ENCODE assay signal across 20 cellular contexts in the genomic region with DNA sequence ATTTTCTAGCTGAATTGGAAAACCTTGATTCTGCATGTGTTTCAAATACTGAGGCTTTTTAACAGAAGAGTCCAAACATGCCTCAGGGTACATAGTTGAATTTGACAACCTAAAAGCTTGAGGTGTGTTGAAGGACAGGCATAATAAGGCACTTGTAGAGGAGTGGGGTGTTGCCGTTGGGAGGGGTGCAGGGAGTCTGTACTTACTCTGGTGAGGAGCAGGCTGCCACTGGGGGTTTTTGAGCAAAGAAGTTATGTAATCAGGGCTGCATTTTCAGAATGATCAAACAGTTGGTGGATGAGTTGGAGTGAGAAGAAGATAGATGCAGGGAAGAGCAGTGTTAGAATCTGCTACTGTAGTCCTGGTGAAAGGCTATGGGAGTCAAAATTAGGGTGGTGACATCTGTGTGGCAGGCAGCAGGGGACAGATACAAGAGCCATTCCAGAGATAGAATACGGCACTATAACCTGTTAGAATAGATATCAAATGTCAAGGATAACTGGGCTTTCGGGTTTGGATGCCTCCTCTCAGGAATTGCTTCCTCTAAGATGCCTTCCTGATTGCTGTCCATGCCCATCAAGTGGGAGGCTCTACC.
DNase-seq lines count a peak whose midpoint lies in the region; ATAC-seq and TF ChIP-seq lines count a peak whose summit lies in the region.
"Had no signal": no experiment of that assay in that cellular context is flagged by ENCODE, and none has a peak within 500 bp of the region (broad histone marks: within the 10 kb centered on the region; RNA-seq: fewer than 3 reads in every experiment).

No MANE protein-coding gene starts in this region.

- H3K36me3 ChIP-seq in psoas muscle (ENCODE audit: insufficient read depth in 1 of 2, low read depth in 1 of 2), result peaks cover 2 to 17% of the 10 kb centered on the region in 2 donors
- H3K36me3 ChIP-seq: prostate gland had no signal

- CTCF ChIA-PET in CD4-positive, alpha-beta T cell (lab: Charles Lee), result no interaction called here

- H3K4me1 ChIP-seq in right cardiac atrium (ENCODE audit: control insufficient read depth, insufficient read depth, low read length) (peaks cover 11% of the 10 kb centered on the region), psoas muscle (peaks cover 50% of the 10 kb centered on the region)
- H3K4me1 ChIP-seq: BLaER1, prostate gland had no signal

- POLR2A ChIA-PET in CD4-positive, alpha-beta T cell (lab: Charles Lee), result no interaction called here

- H3K27me3 ChIP-seq in right cardiac atrium (ENCODE audit: control insufficient read depth, insufficient read depth), result no peaks in the 10 kb centered on the region
- no peaks in the 10 kb centered on the region for H3K27me3 ChIP-seq in psoas muscle (ENCODE audit: insufficient read depth in 3 of 3, low read length in 2 of 3)
- no peaks in the 10 kb centered on the region for H3K27me3 ChIP-seq in CD4-positive, alpha-beta T cell (ENCODE audit: control insufficient read depth, insufficient read depth, low read length)
- H3K27me3 ChIP-seq: BLaER1 had no signal

- TF ChIP-seq CTCF in psoas muscle (IDR thresholded peaks at IDR 0.05), result no peak
- TF ChIP-seq CTCF in CD4-positive, alpha-beta T cell (IDR thresholded peaks at IDR 0.05), result no peak

- no peaks in the 10 kb centered on the region for H3K9me3 Mint-ChIP-seq in CD4-positive, alpha-beta T cell
- H3K9me3 Mint-ChIP-seq: activated CD4-positive, alpha-beta memory T cell treated with anti-CD3 and anti-CD28 coated beads, Interleukin-2, amount 10 ng/mL, durations not matched to agents 7 days and 5 days; naive B cell had no signal

- intact Hi-C loops in right cardiac atrium (cut with DNase I) (loop anchor here in 1 of 4 donors (10.0 kb wide), 1 partner anchor 242 kb away; no protein-coding TSS in a partner anchor), psoas muscle (cut with DNase I) (no loop called here)
- intact Hi-C loops in CD4-positive, alpha-beta T cell (cut with DNase I, micrococcal nuclease), result no loop called here

- H3K27me3 Mint-ChIP-seq in CD4-positive, alpha-beta T cell, result no peaks in the 10 kb centered on the region
- H3K27me3 Mint-ChIP-seq: activated CD4-positive, alpha-beta memory T cell treated with anti-CD3 and anti-CD28 coated beads, Interleukin-2, amount 10 ng/mL, durations not matched to agents 7 days and 5 days; activated naive CD8-positive, alpha-beta T cell; naive B cell had no signal

- H3K27ac ChIP-seq in adipose tissue (ENCODE audit: low read depth, low read length), result peak overlapping the region; percentile 13
- peak overlapping the region; percentile 95 for H3K27ac ChIP-seq in right cardiac atrium (ENCODE audit: low read length)
- H3K27ac ChIP-seq in psoas muscle, result peak overlapping the region; percentile 26
- H3K27ac ChIP-seq in CD4-positive, alpha-beta T cell (ENCODE audit: low read depth, low read length), result no peak overlapping the region
- H3K27ac ChIP-seq: 22Rv1, BLaER1, prostate gland, VCaP had no signal

- no peak overlapping the region for H3K27ac Mint-ChIP-seq in CD4-positive, alpha-beta T cell
- H3K27ac Mint-ChIP-seq: activated CD4-positive, alpha-beta memory T cell treated with anti-CD3 and anti-CD28 coated beads, Interleukin-2, amount 10 ng/mL, durations not matched to agents 7 days and 5 days; activated naive CD8-positive, alpha-beta T cell; naive B cell had no signal

- DNase-seq in NCI-H1417 (lab: John Stamatoyannopoulos, UW), result peak in 2 of 3 experiments; percentile 6 to 50
- DNase-seq in NCI-H1417 treated with DMSO at 0.1 percent for 48 hours (lab: John Stamatoyannopoulos, UW), result no peak
- DNase-seq in right cardiac atrium, result no peak
- DNase-seq in psoas muscle, result no peak
- no peak for DNase-seq in CD4-positive, alpha-beta T cell
- DNase-seq in NCI-H2029 treated with DMSO at 0.1 percent for 48 hours (lab: John Stamatoyannopoulos, UW), result no peak
- DNase-seq: activated CD4-positive, alpha-beta memory T cell treated with anti-CD3 and anti-CD28 coated beads, Interleukin-2, amount 10 ng/mL, durations not matched to agents 7 days and 5 days; activated T-cell treated with anti-CD3 and anti-CD28 coated beads, Interleukin-2, amount 50 U/mL, for 48 hours; DMS153; naive B cell; NCI-H1694 had no signal

- no peak overlapping the region for H3K4me3 Mint-ChIP-seq in CD4-positive, alpha-beta T cell
- H3K4me3 Mint-ChIP-seq: activated CD4-positive, alpha-beta memory T cell treated with anti-CD3 and anti-CD28 coated beads, Interleukin-2, amount 10 ng/mL, durations not matched to agents 7 days and 5 days; activated naive CD8-positive, alpha-beta T cell; naive B cell had no signal

- peak; percentile 57 to 81 for ATAC-seq in right cardiac atrium
- peak in 3 of 4 donors; percentile 35 to 50 (median 38) for ATAC-seq in psoas muscle
- ATAC-seq in GM18868 (IDR thresholded peaks at IDR 0.05; ENCODE audit: unreplicated experiment), result no peak
- ATAC-seq in CD4-positive, alpha-beta T cell (ENCODE audit: poor library complexity), result no peak

- WGBS in adipose tissue, 3 donors, result 69 to 74% (median 72%) methylated on average over 3 of the region's 3 CpGs
- WGBS in right cardiac atrium, result 44% methylated on average over 3 of the region's 3 CpGs
- 35 to 48% (median 42%) methylated on average over 3 of the region's 3 CpGs for WGBS in psoas muscle, 3 donors

- H3K36me3 Mint-ChIP-seq in CD4-positive, alpha-beta T cell (ENCODE audit: low read depth), result peaks cover 52% of the 10 kb centered on the region

- H3K9me3 ChIP-seq in right cardiac atrium (ENCODE audit: control insufficient read depth, low read length), result no peaks in the 10 kb centered on the region
- no peaks in the 10 kb centered on the region for H3K9me3 ChIP-seq in psoas muscle
- no peaks in the 10 kb centered on the region for H3K9me3 ChIP-seq in CD4-positive, alpha-beta T cell (ENCODE audit: control insufficient read depth, low read length)
- H3K9me3 ChIP-seq: BLaER1, prostate gland, thoracic aorta had no signal

- peaks cover 18% of the 10 kb centered on the region for H3K4me1 Mint-ChIP-seq in CD4-positive, alpha-beta T cell (ENCODE audit: low read depth)

- H3K4me3 ChIP-seq in right cardiac atrium (ENCODE audit: low read length) (no peak overlapping the region), psoas muscle (no peak overlapping the region)
- H3K4me3 ChIP-seq: BLaER1, lung, prostate gland, thoracic aorta had no signal

Comparison
In these comparisons a context has a peak if more than half of its experiments do, and no peak if none do; other contexts are left out.
1. DNase-seq: peak in NCI-H1417 (2 of 3); none in NCI-H1417 treated with DMSO at 0.1 percent for 48 hours (single experiment), right cardiac atrium (0 of 3), psoas muscle (0 of 2), CD4-positive, alpha-beta T cell (0 of 10) and NCI-H2029 treated with DMSO at 0.1 percent for 48 hours (single experiment).
2. ATAC-seq: peak in right cardiac atrium (2 of 2) and psoas muscle (3 of 4); none in GM18868 (single experiment) and CD4-positive, alpha-beta T cell (single experiment).